Comparison of ENCODE assay signal across 22 cellular contexts in the genomic region with DNA sequence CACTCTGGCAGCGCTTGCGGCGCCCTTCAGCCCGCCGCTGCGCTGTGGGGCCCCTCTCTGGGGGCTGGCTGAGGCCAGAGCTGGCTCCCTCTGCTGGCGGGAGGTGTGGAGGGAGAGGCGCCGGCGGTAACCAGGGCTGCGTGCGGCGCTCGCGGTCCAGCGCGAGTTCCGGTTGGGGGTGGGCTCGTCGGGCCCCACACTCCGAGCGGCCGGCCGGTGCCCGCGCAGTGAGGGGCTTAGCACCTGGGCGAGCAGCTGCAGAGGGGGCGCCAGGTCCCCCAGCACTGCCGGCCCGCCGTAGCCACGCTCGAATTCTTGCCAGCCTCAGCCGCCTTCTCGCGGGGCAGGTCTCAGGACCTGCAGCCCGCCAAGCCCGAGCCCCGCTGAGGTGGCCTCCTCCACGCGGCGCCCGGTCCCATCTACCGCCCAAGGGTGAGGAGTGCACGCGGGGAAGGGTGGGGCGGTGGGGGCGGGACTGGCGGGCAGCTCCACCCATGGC.
DNase-seq lines count a peak whose midpoint lies in the region; ATAC-seq and TF ChIP-seq lines count a peak whose summit lies in the region.
"Had no signal": no experiment of that assay in that cellular context is flagged by ENCODE, and none has a peak within 500 bp of the region (broad histone marks: within the 10 kb centered on the region; RNA-seq: fewer than 3 reads in every experiment).

No MANE protein-coding gene starts in this region.

- no peaks in the 10 kb centered on the region for H3K4me1 Mint-ChIP-seq in natural killer cell treated with Interleukin-12 subunit alpha and Interleukin-12 subunit beta and Interleukin-15 and Interleukin-18, amount 100 ng/mL, for 72 hours (ENCODE audit: low read depth in 2 of 2)
- no peaks in the 10 kb centered on the region for H3K4me1 Mint-ChIP-seq in natural killer cell
- H3K4me1 Mint-ChIP-seq in endodermal cell = no peaks in the 10 kb centered on the region
- H3K4me1 Mint-ChIP-seq: B cell; CD4-positive, CD25-positive, alpha-beta regulatory T cell; IgD-negative memory B cell had no signal

- intact Hi-C loops in natural killer cell (cut with micrococcal nuclease) = no loop called here
- intact Hi-C loops in testis (cut with DNase I; ENCODE audit: low total_unique reads) = no loop called here

- no peak for TF ChIP-seq POLR2A in testis (IDR thresholded peaks at IDR 0.05)

- H3K27me3 ChIP-seq in H7 (ENCODE audit: control insufficient read depth, insufficient read depth, low read length) (no peaks in the 10 kb centered on the region), endodermal cell (ENCODE audit: control insufficient read depth, insufficient read depth, low read length, poor library complexity, severe bottlenecking) (no peaks in the 10 kb centered on the region), testis (no peaks in the 10 kb centered on the region)
- H3K27me3 ChIP-seq: Peyer's patch, SJCRH30 had no signal

- H3K4me3 ChIP-seq in H7 (ENCODE audit: insufficient read depth, low read depth, low read length) = peak overlapping the region; percentile 18; the same call in 1 of the 2 replicates
- H3K4me3 ChIP-seq in endodermal cell (ENCODE audit: low read length) = no peak overlapping the region
- peak overlapping the region; percentile 49 to 64 for H3K4me3 ChIP-seq in testis
- H3K4me3 ChIP-seq: A549, Peyer's patch, SJCRH30 had no signal

- H3K4me1 ChIP-seq in endodermal cell (ENCODE audit: control insufficient read depth, insufficient read depth, low read length) = peaks cover 2% of the 10 kb centered on the region
- H3K4me1 ChIP-seq in testis = no peaks in the 10 kb centered on the region
- H3K4me1 ChIP-seq: A549, Peyer's patch, SJCRH30 had no signal

- no peak overlapping the region for H3K9ac ChIP-seq in endodermal cell (ENCODE audit: extremely low read depth, low read length, poor library complexity, severe bottlenecking)

- H3K27me3 Mint-ChIP-seq in natural killer cell treated with Interleukin-12 subunit alpha and Interleukin-12 subunit beta and Interleukin-15 and Interleukin-18, amount 100 ng/mL, for 72 hours = no peaks in the 10 kb centered on the region
- H3K27me3 Mint-ChIP-seq in natural killer cell (ENCODE audit: low read depth in 2 of 2) (no peaks in the 10 kb centered on the region), endodermal cell (ENCODE audit: insufficient read depth) (no peaks in the 10 kb centered on the region)
- H3K27me3 Mint-ChIP-seq: B cell; CD4-positive, CD25-positive, alpha-beta regulatory T cell; IgD-negative memory B cell had no signal

- H3K27ac ChIP-seq in endodermal cell (ENCODE audit: low read depth, low read length) (no peak overlapping the region), testis (peak overlapping the region in 1 of 2 donors; percentile 26)
- H3K27ac ChIP-seq: A549, Peyer's patch, SJCRH30 had no signal

- H3K36me3 ChIP-seq in H7 (replicated peaks; ENCODE audit: control insufficient read depth, insufficient read depth, low read length) (no peaks in the 10 kb centered on the region), endodermal cell (ENCODE audit: control insufficient read depth, insufficient read depth, low read length) (no peaks in the 10 kb centered on the region), testis (ENCODE audit: low read depth, missing control alignments) (no peaks in the 10 kb centered on the region)
- H3K36me3 ChIP-seq: Peyer's patch, SJCRH30 had no signal

- peaks cover 8% of the 10 kb centered on the region for H3K9me3 ChIP-seq in endodermal cell (ENCODE audit: control insufficient read depth, low read length)
- no peaks in the 10 kb centered on the region for H3K9me3 ChIP-seq in testis
- H3K9me3 ChIP-seq: A549, Peyer's patch, SJCRH30 had no signal

- no peak for ATAC-seq in natural killer cell treated with Interleukin-12 subunit alpha and Interleukin-12 subunit beta and Interleukin-15 and Interleukin-18, amount 100 ng/mL, for 72 hours
- ATAC-seq in natural killer cell (no peak), GM19035 (IDR thresholded peaks at IDR 0.05; ENCODE audit: unreplicated experiment) (no peak), HG02610 (IDR thresholded peaks at IDR 0.05; ENCODE audit: unreplicated experiment) (no peak)
- ATAC-seq: A549 had no signal

- WGBS in endodermal cell (ENCODE audit: insufficient coverage in 1 of 2, insufficient read length in 1 of 2), 2 experiments = 92 to 97% methylated on average over 19 to 49 of the region's 49 CpGs
- 80% methylated on average over 43 of the region's 49 CpGs; no CpG with 5 or more reads in 1 of the 2 donors for WGBS in testis, 2 donors

- peak; percentile 58 for DNase-seq in natural killer cell treated with Interleukin-12 subunit alpha and Interleukin-12 subunit beta and Interleukin-15 and Interleukin-18, amount 100 ng/mL, for 72 hours (ENCODE audit: low spot score)
- DNase-seq in natural killer cell (no peak), H7 (peak; percentile 2), endodermal cell (no peak), testis (peak; percentile 61), HuH-7.5 (ENCODE audit: low spot score) (no peak)
- DNase-seq: CD4-positive, CD25-positive, alpha-beta regulatory T cell; DMS79 treated with DMSO at 0.1 percent for 48 hours; HFFc6; Karpas-422; NCI-H1694 treated with DMSO at 0.1 percent for 48 hours; NCI-H2081 treated with DMSO at 0.1 percent for 48 hours; NCI-H2171 treated with DMSO at 0.1 percent for 48 hours; NCI-H446; NCI-H526; Peyer's patch; SJCRH30 had no signal

- no peak overlapping the region for H3K27ac Mint-ChIP-seq in natural killer cell treated with Interleukin-12 subunit alpha and Interleukin-12 subunit beta and Interleukin-15 and Interleukin-18, amount 100 ng/mL, for 72 hours
- H3K27ac Mint-ChIP-seq in natural killer cell (no peak overlapping the region), endodermal cell (no peak overlapping the region)
- H3K27ac Mint-ChIP-seq: B cell; CD4-positive, CD25-positive, alpha-beta regulatory T cell; HFFc6; IgD-negative memory B cell had no signal

- TF ChIP-seq CTCF in natural killer cell (IDR thresholded peaks at IDR 0.05) (no peak), endodermal cell (conservative IDR thresholded peaks at IDR 0.05) (peak; percentile 65), testis (IDR thresholded peaks at IDR 0.05) (peak in 1 of 3 experiments; percentile 23)

- peaks cover 16% of the 10 kb centered on the region for H3K9me3 Mint-ChIP-seq in natural killer cell treated with Interleukin-12 subunit alpha and Interleukin-12 subunit beta and Interleukin-15 and Interleukin-18, amount 100 ng/mL, for 72 hours
- H3K9me3 Mint-ChIP-seq in natural killer cell (peaks cover 10 to 17% of the 10 kb centered on the region in 2 donors), endodermal cell (peaks cover 14% of the 10 kb centered on the region)

- peaks cover 12% of the 10 kb centered on the region for H3K36me3 Mint-ChIP-seq in natural killer cell treated with Interleukin-12 subunit alpha and Interleukin-12 subunit beta and Interleukin-15 and Interleukin-18, amount 100 ng/mL, for 72 hours
- H3K36me3 Mint-ChIP-seq in natural killer cell = peaks cover 8% of the 10 kb centered on the region
- no peaks in the 10 kb centered on the region for H3K36me3 Mint-ChIP-seq in endodermal cell (ENCODE audit: low read depth)
- H3K36me3 Mint-ChIP-seq: CD4-positive, CD25-positive, alpha-beta regulatory T cell; IgD-negative memory B cell had no signal

- H3K4me3 Mint-ChIP-seq in natural killer cell treated with Interleukin-12 subunit alpha and Interleukin-12 subunit beta and Interleukin-15 and Interleukin-18, amount 100 ng/mL, for 72 hours = no peak overlapping the region
- H3K4me3 Mint-ChIP-seq in natural killer cell (no peak overlapping the region), endodermal cell (peak overlapping the region; percentile 41)
- H3K4me3 Mint-ChIP-seq: B cell; CD4-positive, CD25-positive, alpha-beta regulatory T cell; HFFc6; IgD-negative memory B cell had no signal

Comparison
In these comparisons a context has a peak if more than half of its experiments do, and no peak if none do; other contexts are left out.
1. DNase-seq: peak in natural killer cell treated with Interleukin-12 subunit alpha and Interleukin-12 subunit beta and Interleukin-15 and Interleukin-18, amount 100 ng/mL, for 72 hours (single experiment), H7 (single experiment) and testis (single experiment); none in natural killer cell (single experiment), endodermal cell (single experiment) and HuH-7.5 (single experiment).